ENCODE assay signal across 21 cellular contexts in the genomic region with DNA sequence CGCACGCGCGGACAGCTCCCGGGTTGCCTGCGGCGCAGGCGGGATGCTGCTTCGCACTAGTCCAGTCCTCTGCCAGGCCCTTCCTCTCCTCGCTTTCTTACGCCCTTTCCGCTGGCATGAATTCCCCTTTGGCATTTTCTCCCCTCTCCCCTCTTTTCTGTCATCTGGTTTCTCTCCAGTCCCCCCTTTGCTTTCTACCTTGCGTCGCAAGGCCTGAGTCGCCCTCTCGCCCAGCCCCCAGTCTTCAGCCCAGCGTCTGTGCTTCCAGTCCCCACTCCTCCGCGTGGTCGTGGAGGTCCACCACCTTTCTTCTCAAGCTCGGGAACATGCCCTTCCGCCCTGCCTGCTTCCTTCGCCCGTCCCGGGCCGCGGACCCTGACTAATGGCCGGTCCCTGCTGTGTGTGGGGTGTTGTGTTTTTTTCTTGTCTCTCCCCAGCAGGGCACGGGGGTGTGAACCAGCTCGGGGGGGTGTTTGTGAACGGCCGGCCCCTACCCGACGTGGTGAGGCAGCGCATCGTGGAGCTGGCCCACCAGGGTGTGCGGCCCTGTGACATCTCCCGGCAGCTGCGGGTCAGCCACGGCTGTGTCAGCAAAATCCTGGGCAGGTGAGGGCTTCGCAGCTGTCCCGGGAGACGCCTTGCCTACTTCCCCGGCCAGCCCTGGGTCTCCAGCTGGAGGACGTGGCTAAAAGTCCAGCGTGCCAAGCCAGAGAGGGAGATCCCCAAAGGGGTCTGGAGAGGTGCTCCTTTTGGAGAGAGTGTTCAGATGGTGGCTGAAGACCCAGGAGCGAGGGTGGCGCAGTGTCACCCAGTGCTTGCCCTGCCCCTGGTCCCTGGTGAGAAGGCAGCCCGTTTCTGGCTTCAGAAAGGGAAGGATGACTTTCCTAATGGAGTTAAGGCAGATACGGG. TPM values are rescaled to one million over a fixed set of nuclear protein-coding genes. Genes with fewer than 3 reads are reported as not detected.
DNase-seq lines count a peak whose midpoint lies in the region; ATAC-seq, FAIRE-seq and TF ChIP-seq lines count a peak whose summit lies in the region.
"Had no signal": no experiment of that assay in that cellular context is flagged by ENCODE, and none has a peak within 500 bp of the region (broad histone marks: within the 10 kb centered on the region; RNA-seq: fewer than 3 reads in every experiment).

No MANE protein-coding gene starts in this region.

- peaks cover 2% of the 10 kb centered on the region; the same call in 1 of the 2 replicates for H4K20me1 ChIP-seq in GM12878 (ENCODE audit: control insufficient read depth, insufficient read depth)

- no peak overlapping the region for H3K4me3 Mint-ChIP-seq in activated naive CD4-positive, alpha-beta T cell treated with anti-CD3 and anti-CD28 coated beads, Interleukin-2, amount 10 ng/mL, durations not matched to agents 7 days and 5 days
- no peak overlapping the region for H3K4me3 Mint-ChIP-seq in stimulated activated naive CD8-positive, alpha-beta T cell treated with anti-CD3 and anti-CD28 coated beads, Interleukin-15, Interleukin-2, amounts not matched to agents 100 ng/mL and 50 ng/mL, for 24 hours
- H3K4me3 Mint-ChIP-seq in endodermal cell: no peak overlapping the region
- H3K4me3 Mint-ChIP-seq: activated CD4-positive, alpha-beta memory T cell treated with anti-CD3 and anti-CD28 coated beads for 36 hours had no signal

- no peak overlapping the region for H3K27ac ChIP-seq in GM12878 (ENCODE audit: control insufficient read depth, insufficient read depth)
- H3K27ac ChIP-seq in endodermal cell (ENCODE audit: low read depth, low read length): no peak overlapping the region
- H3K27ac ChIP-seq: stomach had no signal

- no peak overlapping the region for H2AFZ ChIP-seq in GM12878 (ENCODE audit: control insufficient read depth, low read depth, low read length)

- no peaks in the 10 kb centered on the region for H3K9me3 Mint-ChIP-seq in activated naive CD4-positive, alpha-beta T cell treated with anti-CD3 and anti-CD28 coated beads, Interleukin-2, amount 10 ng/mL, durations not matched to agents 7 days and 5 days
- no peaks in the 10 kb centered on the region for H3K9me3 Mint-ChIP-seq in stimulated activated naive CD8-positive, alpha-beta T cell treated with anti-CD3 and anti-CD28 coated beads, Interleukin-15, Interleukin-2, amounts not matched to agents 100 ng/mL and 50 ng/mL, for 24 hours
- H3K9me3 Mint-ChIP-seq in endodermal cell: no peaks in the 10 kb centered on the region
- H3K9me3 Mint-ChIP-seq: activated CD4-positive, alpha-beta memory T cell treated with anti-CD3 and anti-CD28 coated beads for 36 hours; CD8-positive, alpha-beta memory T cell had no signal

- TF ChIP-seq POLR2A in GM12878 (IDR thresholded peaks at IDR 0.05; ENCODE audit: low read depth, low read length): no peak

- no peak overlapping the region for H3K4me2 ChIP-seq in GM12878 (ENCODE audit: control insufficient read depth, insufficient read depth)

- H3K36me3 ChIP-seq in GM12878 (ENCODE audit: control insufficient read depth in 2 of 2, insufficient read depth in 2 of 2, low read length in 1 of 2): no peaks in the 10 kb centered on the region
- no peaks in the 10 kb centered on the region for H3K36me3 ChIP-seq in HAP-1 (replicated peaks)
- H3K36me3 ChIP-seq in endodermal cell (ENCODE audit: control insufficient read depth, insufficient read depth, low read length): no peaks in the 10 kb centered on the region
- H3K36me3 ChIP-seq: stomach had no signal

- ATAC-seq in GM12878: no peak
- ATAC-seq: esophagus mucosa had no signal

- CTCF ChIA-PET in activated naive CD4-positive, alpha-beta T cell treated with anti-CD3 and anti-CD28 coated beads, Interleukin-2, amount 10 ng/mL, durations not matched to agents 7 days and 5 days (lab: Charles Lee): no interaction called here
- CTCF ChIA-PET in GM12878 (lab: Yijun Ruan, JAX): no interaction called here

- SMC1A ChIA-PET in GM12878 (lab: Charles Lee; ENCODE audit: uncharacterized antibody, unreplicated experiment): no interaction called here

- peaks cover 12% of the 10 kb centered on the region for H3K4me1 Mint-ChIP-seq in activated naive CD4-positive, alpha-beta T cell treated with anti-CD3 and anti-CD28 coated beads, Interleukin-2, amount 10 ng/mL, durations not matched to agents 7 days and 5 days
- H3K4me1 Mint-ChIP-seq in stimulated activated naive CD8-positive, alpha-beta T cell treated with anti-CD3 and anti-CD28 coated beads, Interleukin-15, Interleukin-2, amounts not matched to agents 100 ng/mL and 50 ng/mL, for 24 hours (ENCODE audit: low read depth): peaks cover 26% of the 10 kb centered on the region
- H3K4me1 Mint-ChIP-seq in endodermal cell: peaks cover 29% of the 10 kb centered on the region

- H3K27ac Mint-ChIP-seq in activated naive CD4-positive, alpha-beta T cell treated with anti-CD3 and anti-CD28 coated beads, Interleukin-2, amount 10 ng/mL, durations not matched to agents 7 days and 5 days: peak overlapping the region; percentile 69
- peak overlapping the region; percentile 4 for H3K27ac Mint-ChIP-seq in stimulated activated naive CD8-positive, alpha-beta T cell treated with anti-CD3 and anti-CD28 coated beads, Interleukin-15, Interleukin-2, amounts not matched to agents 100 ng/mL and 50 ng/mL, for 24 hours
- H3K27ac Mint-ChIP-seq in endodermal cell: no peak overlapping the region
- H3K27ac Mint-ChIP-seq: activated CD4-positive, alpha-beta memory T cell treated with anti-CD3 and anti-CD28 coated beads for 36 hours had no signal

- TF ChIP-seq CTCF in GM12878 (IDR thresholded peaks at IDR 0.05 in 2 of 3, conservative IDR thresholded peaks at IDR 0.05 in 1 of 3; ENCODE audit: control insufficient read depth in 2 of 3, extremely low read depth in 1 of 3, insufficient read depth in 1 of 3, low read depth in 3 of 3, low read length in 3 of 3): no peak
- TF ChIP-seq CTCF in endodermal cell (conservative IDR thresholded peaks at IDR 0.05): no peak

- BruUV-seq in GM12878 (replicated peaks; lab: Mats Ljungman, UMichigan): no TSS peak

- H3K4me1 ChIP-seq in GM12878 (ENCODE audit: control insufficient read depth, insufficient read depth, low read length): no peaks in the 10 kb centered on the region
- H3K4me1 ChIP-seq in HAP-1: no peaks in the 10 kb centered on the region
- H3K4me1 ChIP-seq in endodermal cell (ENCODE audit: control insufficient read depth, insufficient read depth, low read length): no peaks in the 10 kb centered on the region

- H3K4me3 ChIP-seq in GM12878: no peak overlapping the region
- no peak overlapping the region for H3K4me3 ChIP-seq in HAP-1
- no peak overlapping the region for H3K4me3 ChIP-seq in endodermal cell (ENCODE audit: low read length)

- in situ Hi-C loops in GM12878 (cut with MboI) (no loop called here), HAP-1 (cut with MboI; ENCODE audit: low sequenced_read_pairs) (no loop called here)

- POLR2A ChIA-PET in GM12878 (lab: Charles Lee): no interaction called here

- H3K36me3 Mint-ChIP-seq in activated naive CD4-positive, alpha-beta T cell treated with anti-CD3 and anti-CD28 coated beads, Interleukin-2, amount 10 ng/mL, durations not matched to agents 7 days and 5 days: peaks cover 9% of the 10 kb centered on the region
- no peaks in the 10 kb centered on the region for H3K36me3 Mint-ChIP-seq in stimulated activated naive CD8-positive, alpha-beta T cell treated with anti-CD3 and anti-CD28 coated beads, Interleukin-15, Interleukin-2, amounts not matched to agents 100 ng/mL and 50 ng/mL, for 24 hours (ENCODE audit: low read depth)
- H3K36me3 Mint-ChIP-seq in endodermal cell (ENCODE audit: low read depth): no peaks in the 10 kb centered on the region
- H3K36me3 Mint-ChIP-seq: activated CD4-positive, alpha-beta memory T cell treated with anti-CD3 and anti-CD28 coated beads for 36 hours; CD8-positive, alpha-beta memory T cell had no signal

- H3K27me3 Mint-ChIP-seq in activated naive CD4-positive, alpha-beta T cell treated with anti-CD3 and anti-CD28 coated beads, Interleukin-2, amount 10 ng/mL, durations not matched to agents 7 days and 5 days: peaks cover 100% of the 10 kb centered on the region
- H3K27me3 Mint-ChIP-seq in stimulated activated naive CD8-positive, alpha-beta T cell treated with anti-CD3 and anti-CD28 coated beads, Interleukin-15, Interleukin-2, amounts not matched to agents 100 ng/mL and 50 ng/mL, for 24 hours: peaks cover 78% of the 10 kb centered on the region
- H3K27me3 Mint-ChIP-seq in endodermal cell (ENCODE audit: insufficient read depth): peaks cover 96% of the 10 kb centered on the region

- H3K27me3 ChIP-seq in GM12878 (replicated peaks in 1 of 2; ENCODE audit: control insufficient read depth in 2 of 2, insufficient read depth in 2 of 2, low read length in 1 of 2) (peaks cover 32 to 41% of the 10 kb centered on the region in 2 experiments), HAP-1 (ENCODE audit: low read depth) (peaks cover 85% of the 10 kb centered on the region), endodermal cell (ENCODE audit: control insufficient read depth, insufficient read depth, low read length, poor library complexity, severe bottlenecking) (peaks cover 97% of the 10 kb centered on the region)

- H3K9me3 ChIP-seq in GM12878 (replicated peaks; ENCODE audit: control insufficient read depth, insufficient read depth, low read length) (no peaks in the 10 kb centered on the region), HAP-1 (no peaks in the 10 kb centered on the region), endodermal cell (ENCODE audit: control insufficient read depth, low read length) (no peaks in the 10 kb centered on the region)
- H3K9me3 ChIP-seq: stomach had no signal

- intact Hi-C loops in GM12878 (cut with micrococcal nuclease; ENCODE audit: unreplicated experiment): loop anchor here (10.0 kb wide), 1 partner anchor 125 kb away; no protein-coding TSS in a partner anchor

- DNase-seq in activated naive CD4-positive, alpha-beta T cell treated with anti-CD3 and anti-CD28 coated beads, Interleukin-2, amount 10 ng/mL, durations not matched to agents 7 days and 5 days: no peak
- no peak for DNase-seq in activated naive CD4-positive, alpha-beta T cell (lab: John Stamatoyannopoulos, UW)
- DNase-seq in GM12878 (ENCODE audit: low read depth, low spot score): no peak
- DNase-seq in mesenteric fat pad (ENCODE audit: low spot score): peak; percentile 82
- no peak for DNase-seq in nucleus accumbens (lab: John Stamatoyannopoulos, UW)
- no peak for DNase-seq in HAP-1 (ENCODE audit: low spot score in 2 of 2)
- DNase-seq in endodermal cell: no peak
- DNase-seq: ACHN; activated CD4-positive, alpha-beta memory T cell treated with anti-CD3 and anti-CD28 coated beads for 36 hours; CD8-positive, alpha-beta memory T cell; cortex of kidney; KG1; kidney glomerular epithelial cell; NCI-H1092; NCI-H2081 treated with DMSO at 0.1 percent for 48 hours; NCI-H524 treated with DMSO at 0.1 percent for 48 hours; stomach had no signal

- 22% methylated on average over 50 of the region's 50 CpGs for WGBS in GM12878 (ENCODE audit: insufficient coverage, insufficient replicate concordance, low lambda C conversion rate, missing lambda C conversion rate)
- 8 to 13% methylated on average over 30 to 50 of the region's 50 CpGs for WGBS in endodermal cell (ENCODE audit: insufficient coverage in 1 of 2, insufficient read length in 1 of 2), 2 experiments

- H3K79me2 ChIP-seq in GM12878 (ENCODE audit: control insufficient read depth, insufficient read depth, low read length): no peaks in the 10 kb centered on the region

- H3K9ac ChIP-seq in GM12878 (ENCODE audit: control insufficient read depth, insufficient read depth, low read length) (no peak overlapping the region), endodermal cell (ENCODE audit: extremely low read depth, low read length, poor library complexity, severe bottlenecking) (no peak overlapping the region)

- RAD21 ChIA-PET in GM12878 (lab: Charles Lee; ENCODE audit: unreplicated experiment): no interaction called here

- FAIRE-seq in GM12878 (lab: Jason Lieb, UNC): no peak

- no peak for TF ChIP-seq EP300 in GM12878 (IDR thresholded peaks at IDR 0.05; ENCODE audit: borderline replicate concordance in 1 of 2, control insufficient read depth in 1 of 2, low read depth in 2 of 2, low read length in 2 of 2)

- TF ChIP-seq RAD21 in GM12878 (IDR thresholded peaks at IDR 0.05; ENCODE audit: insufficient read depth, low read depth, low read length): no peak

RNA-seq across cellular contexts. Expression of gene PAX2, which starts 4.2 kb away (rescaled TPM):
- not detected in 2 replicates for total RNA-seq in GM12878 (2013; cell fraction: nucleolus; rRNA removed)
- total RNA-seq in GM12878 (2014; rRNA removed): not detected in 2 replicates
- not detected in 2 replicates for total RNA-seq in GM12878 (2014; rRNA removed; fragmentation: Illumina TruSeq; extraction: Trizol)
- total RNA-seq in GM12878 (2021): not detected in 2 replicates
- not detected for polyA plus RNA-seq in GM12878 (2011; ENCODE audit: low read depth)
- polyA plus RNA-seq in GM12878 (2011; rRNA removed): not detected in 2 replicates
- polyA plus RNA-seq in GM12878 (2011; cell fraction: cytosol; rRNA removed): not detected in 2 replicates
- polyA plus RNA-seq in GM12878 (2011; cell fraction: nucleus; rRNA removed): 0.10 and 0.15 TPM in 2 replicates
- polyA plus RNA-seq in GM12878 (2012): not detected in 2 replicates
- not detected in 2 replicates for polyA plus RNA-seq in GM12878 (2014; fragmentation: Illumina TruSeq; extraction: Trizol)
- not detected for polyA plus RNA-seq in GM12878 (2014; fragmentation: Nextera tagmentation; extraction: Ambion mirVana)
- polyA plus RNA-seq in GM12878 (2014; rRNA removed): not detected in 2 replicates
- polyA plus RNA-seq in GM12878 (2016; fragmentation: Nextera tagmentation; extraction: Ambion mirVana): not detected
- polyA minus RNA-seq in GM12878 (2011; rRNA and poly(A)+ RNA removed): not detected in 2 replicates
- not detected in 2 replicates for polyA minus RNA-seq in GM12878 (2011; cell fraction: cytosol; rRNA and poly(A)+ RNA removed)
- polyA minus RNA-seq in GM12878 (2011; cell fraction: nucleus; rRNA and poly(A)+ RNA removed): not detected in 2 replicates
- total RNA-seq in mesenteric fat pad: not detected
- under 1 TPM; 0.93 to 0.99 TPM for total RNA-seq in endodermal cell
- polyA plus RNA-seq in endodermal cell (2013, experiment 1 of 2): 3.0 TPM
- 3.6 TPM for polyA plus RNA-seq in endodermal cell (2013, experiment 2 of 2)
- total RNA-seq: activated CD4-positive, alpha-beta memory T cell treated with anti-CD3 and anti-CD28 coated beads for 36 hours; Daoy; esophagus mucosa; stomach; urinary bladder had no signal
- polyA plus RNA-seq: CD8-positive, alpha-beta memory T cell; stomach; urinary bladder had no signal
